Comparison of ENCODE assay signal across 1 cellular context in the genomic region with DNA sequence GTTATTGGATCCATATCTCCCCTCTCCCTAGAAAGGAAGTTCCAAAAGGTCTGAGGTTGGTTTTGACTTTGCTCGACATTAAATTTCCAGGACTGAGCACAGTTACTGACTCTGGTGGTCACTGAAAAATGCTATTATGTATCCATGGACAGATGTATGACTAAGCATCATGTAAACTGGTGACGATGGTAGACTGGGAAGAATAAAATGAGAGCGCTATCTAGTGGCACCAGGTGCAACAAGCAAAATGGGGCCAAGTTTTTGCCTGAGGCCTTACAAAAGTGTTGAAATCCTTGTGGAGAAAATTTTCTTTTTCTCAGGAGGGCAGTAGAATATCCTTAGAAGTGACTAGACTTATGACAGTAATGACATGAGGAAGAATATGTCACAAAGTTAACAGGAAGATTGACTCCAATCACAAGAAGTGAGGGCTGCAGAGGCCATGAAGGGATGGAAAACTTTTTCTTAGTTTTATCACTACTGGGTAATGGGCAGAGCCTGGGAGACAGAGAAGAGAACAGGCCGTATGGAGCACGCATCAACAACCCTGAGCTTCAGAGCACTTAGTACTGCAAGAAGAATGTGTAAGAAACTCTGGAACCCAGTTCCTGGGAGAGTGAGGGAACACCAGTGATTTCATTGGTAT.
TF ChIP-seq lines count a peak whose summit lies in the region.

No MANE protein-coding gene starts in this region.

TF ChIP-seq in HepG2, 621 proteins besides CTCF, POLR2A, EP300 and RAD21 (continued from another document and continues in another):
- TF ChIP-seq ZNF644 (CRISPR knock-in tag; IDR thresholded peaks at IDR 0.05; ENCODE audit: low read depth) (peak; percentile 44; the same call in 1 of the 2 replicates), SP140L (CRISPR knock-in tag; IDR thresholded peaks at IDR 0.05; ENCODE audit: borderline replicate concordance) (0 out of 2 replicates have a peak, but pooled peaks have one; percentile 21), SAP130 (CRISPR knock-in tag; IDR thresholded peaks at IDR 0.05; ENCODE audit: low read depth) (no peak; the same call in 1 of the 2 replicates), MED1 (CRISPR knock-in tag; IDR thresholded peaks at IDR 0.05) (no peak), GLI4 (CRISPR knock-in tag; IDR thresholded peaks at IDR 0.05; ENCODE audit: borderline replicate concordance) (no peak), THAP11 (CRISPR knock-in tag; IDR thresholded peaks at IDR 0.05) (0 out of 2 replicates have a peak, but pooled peaks have one; percentile 21), MZF1 (CRISPR knock-in tag; IDR thresholded peaks at IDR 0.05; ENCODE audit: borderline replicate concordance) (no peak), ZNF83 (CRISPR knock-in tag; IDR thresholded peaks at IDR 0.05; ENCODE audit: borderline replicate concordance) (no peak), ZSCAN31 (CRISPR knock-in tag; IDR thresholded peaks at IDR 0.05; ENCODE audit: low read depth) (0 out of 2 replicates have a peak, but pooled peaks have one; percentile 30), ZNF841 (CRISPR knock-in tag; IDR thresholded peaks at IDR 0.05; ENCODE audit: borderline replicate concordance) (no peak), MAF1 (CRISPR knock-in tag; IDR thresholded peaks at IDR 0.05; ENCODE audit: borderline replicate concordance) (no peak), ZNF781 (CRISPR knock-in tag; IDR thresholded peaks at IDR 0.05; ENCODE audit: borderline replicate concordance, not compliant biosample characterization) (no peak), ZNF720 (CRISPR knock-in tag; IDR thresholded peaks at IDR 0.05) (no peak), ZNF430 (CRISPR knock-in tag; IDR thresholded peaks at IDR 0.05) (no peak), PCBP2 (optimal IDR thresholded peaks at IDR 0.05; ENCODE audit: low read depth, low read length, poor library complexity, severe bottlenecking) (no peak), ZNF75D (CRISPR knock-in tag; IDR thresholded peaks at IDR 0.05; ENCODE audit: borderline replicate concordance) (no peak), ZFP62 (CRISPR knock-in tag; IDR thresholded peaks at IDR 0.05) (no peak), ZNF3 (CRISPR knock-in tag; IDR thresholded peaks at IDR 0.05) (no peak), MTF1 (CRISPR knock-in tag; IDR thresholded peaks at IDR 0.05) (no peak)
- TF ChIP-seq, protein P1, sequence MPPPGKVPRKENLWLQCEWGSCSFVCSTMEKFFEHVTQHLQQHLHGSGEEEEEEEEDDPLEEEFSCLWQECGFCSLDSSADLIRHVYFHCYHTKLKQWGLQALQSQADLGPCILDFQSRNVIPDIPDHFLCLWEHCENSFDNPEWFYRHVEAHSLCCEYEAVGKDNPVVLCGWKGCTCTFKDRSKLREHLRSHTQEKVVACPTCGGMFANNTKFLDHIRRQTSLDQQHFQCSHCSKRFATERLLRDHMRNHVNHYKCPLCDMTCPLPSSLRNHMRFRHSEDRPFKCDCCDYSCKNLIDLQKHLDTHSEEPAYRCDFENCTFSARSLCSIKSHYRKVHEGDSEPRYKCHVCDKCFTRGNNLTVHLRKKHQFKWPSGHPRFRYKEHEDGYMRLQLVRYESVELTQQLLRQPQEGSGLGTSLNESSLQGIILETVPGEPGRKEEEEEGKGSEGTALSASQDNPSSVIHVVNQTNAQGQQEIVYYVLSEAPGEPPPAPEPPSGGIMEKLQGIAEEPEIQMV (CRISPR knock-in tag; IDR thresholded peaks at IDR 0.05; ENCODE audit: low read depth): no peak
- TF ChIP-seq, protein P2, sequence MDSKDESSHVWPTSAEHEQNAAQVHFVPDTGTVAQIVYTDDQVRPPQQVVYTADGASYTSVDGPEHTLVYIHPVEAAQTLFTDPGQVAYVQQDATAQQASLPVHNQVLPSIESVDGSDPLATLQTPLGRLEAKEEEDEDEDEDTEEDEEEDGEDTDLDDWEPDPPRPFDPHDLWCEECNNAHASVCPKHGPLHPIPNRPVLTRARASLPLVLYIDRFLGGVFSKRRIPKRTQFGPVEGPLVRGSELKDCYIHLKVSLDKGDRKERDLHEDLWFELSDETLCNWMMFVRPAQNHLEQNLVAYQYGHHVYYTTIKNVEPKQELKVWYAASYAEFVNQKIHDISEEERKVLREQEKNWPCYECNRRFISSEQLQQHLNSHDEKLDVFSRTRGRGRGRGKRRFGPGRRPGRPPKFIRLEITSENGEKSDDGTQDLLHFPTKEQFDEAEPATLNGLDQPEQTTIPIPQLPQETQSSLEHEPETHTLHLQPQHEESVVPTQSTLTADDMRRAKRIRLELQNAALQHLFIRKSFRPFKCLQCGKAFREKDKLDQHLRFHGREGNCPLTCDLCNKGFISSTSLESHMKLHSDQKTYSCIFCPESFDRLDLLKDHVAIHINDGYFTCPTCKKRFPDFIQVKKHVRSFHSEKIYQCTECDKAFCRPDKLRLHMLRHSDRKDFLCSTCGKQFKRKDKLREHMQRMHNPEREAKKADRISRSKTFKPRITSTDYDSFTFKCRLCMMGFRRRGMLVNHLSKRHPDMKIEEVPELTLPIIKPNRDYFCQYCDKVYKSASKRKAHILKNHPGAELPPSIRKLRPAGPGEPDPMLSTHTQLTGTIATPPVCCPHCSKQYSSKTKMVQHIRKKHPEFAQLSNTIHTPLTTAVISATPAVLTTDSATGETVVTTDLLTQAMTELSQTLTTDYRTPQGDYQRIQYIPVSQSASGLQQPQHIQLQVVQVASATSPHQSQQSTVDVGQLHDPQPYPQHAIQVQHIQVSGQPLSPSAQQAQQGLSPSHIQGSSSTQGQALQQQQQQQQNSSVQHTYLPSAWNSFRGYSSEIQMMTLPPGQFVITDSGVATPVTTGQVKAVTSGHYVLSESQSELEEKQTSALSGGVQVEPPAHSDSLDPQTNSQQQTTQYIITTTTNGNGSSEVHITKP (CRISPR knock-in tag; IDR thresholded peaks at IDR 0.05; ENCODE audit: low read depth): no peak
- TF ChIP-seq, protein P3, sequence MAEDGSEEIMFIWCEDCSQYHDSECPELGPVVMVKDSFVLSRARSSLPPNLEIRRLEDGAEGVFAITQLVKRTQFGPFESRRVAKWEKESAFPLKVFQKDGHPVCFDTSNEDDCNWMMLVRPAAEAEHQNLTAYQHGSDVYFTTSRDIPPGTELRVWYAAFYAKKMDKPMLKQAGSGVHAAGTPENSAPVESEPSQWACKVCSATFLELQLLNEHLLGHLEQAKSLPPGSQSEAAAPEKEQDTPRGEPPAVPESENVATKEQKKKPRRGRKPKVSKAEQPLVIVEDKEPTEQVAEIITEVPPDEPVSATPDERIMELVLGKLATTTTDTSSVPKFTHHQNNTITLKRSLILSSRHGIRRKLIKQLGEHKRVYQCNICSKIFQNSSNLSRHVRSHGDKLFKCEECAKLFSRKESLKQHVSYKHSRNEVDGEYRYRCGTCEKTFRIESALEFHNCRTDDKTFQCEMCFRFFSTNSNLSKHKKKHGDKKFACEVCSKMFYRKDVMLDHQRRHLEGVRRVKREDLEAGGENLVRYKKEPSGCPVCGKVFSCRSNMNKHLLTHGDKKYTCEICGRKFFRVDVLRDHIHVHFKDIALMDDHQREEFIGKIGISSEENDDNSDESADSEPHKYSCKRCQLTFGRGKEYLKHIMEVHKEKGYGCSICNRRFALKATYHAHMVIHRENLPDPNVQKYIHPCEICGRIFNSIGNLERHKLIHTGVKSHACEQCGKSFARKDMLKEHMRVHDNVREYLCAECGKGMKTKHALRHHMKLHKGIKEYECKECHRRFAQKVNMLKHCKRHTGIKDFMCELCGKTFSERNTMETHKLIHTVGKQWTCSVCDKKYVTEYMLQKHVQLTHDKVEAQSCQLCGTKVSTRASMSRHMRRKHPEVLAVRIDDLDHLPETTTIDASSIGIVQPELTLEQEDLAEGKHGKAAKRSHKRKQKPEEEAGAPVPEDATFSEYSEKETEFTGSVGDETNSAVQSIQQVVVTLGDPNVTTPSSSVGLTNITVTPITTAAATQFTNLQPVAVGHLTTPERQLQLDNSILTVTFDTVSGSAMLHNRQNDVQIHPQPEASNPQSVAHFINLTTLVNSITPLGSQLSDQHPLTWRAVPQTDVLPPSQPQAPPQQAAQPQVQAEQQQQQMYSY (CRISPR knock-in tag; IDR thresholded peaks at IDR 0.05): no peak
- TF ChIP-seq, protein P4, sequence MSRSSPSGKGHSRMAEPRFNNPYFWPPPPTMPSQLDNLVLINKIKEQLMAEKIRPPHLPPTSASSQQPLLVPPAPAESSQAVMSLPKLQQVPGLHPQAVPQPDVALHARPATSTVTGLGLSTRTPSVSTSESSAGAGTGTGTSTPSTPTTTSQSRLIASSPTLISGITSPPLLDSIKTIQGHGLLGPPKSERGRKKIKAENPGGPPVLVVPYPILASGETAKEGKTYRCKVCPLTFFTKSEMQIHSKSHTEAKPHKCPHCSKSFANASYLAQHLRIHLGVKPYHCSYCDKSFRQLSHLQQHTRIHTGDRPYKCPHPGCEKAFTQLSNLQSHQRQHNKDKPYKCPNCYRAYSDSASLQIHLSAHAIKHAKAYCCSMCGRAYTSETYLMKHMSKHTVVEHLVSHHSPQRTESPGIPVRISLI (CRISPR knock-in tag; IDR thresholded peaks at IDR 0.05; ENCODE audit: borderline replicate concordance): no peak
- TF ChIP-seq, protein P5, sequence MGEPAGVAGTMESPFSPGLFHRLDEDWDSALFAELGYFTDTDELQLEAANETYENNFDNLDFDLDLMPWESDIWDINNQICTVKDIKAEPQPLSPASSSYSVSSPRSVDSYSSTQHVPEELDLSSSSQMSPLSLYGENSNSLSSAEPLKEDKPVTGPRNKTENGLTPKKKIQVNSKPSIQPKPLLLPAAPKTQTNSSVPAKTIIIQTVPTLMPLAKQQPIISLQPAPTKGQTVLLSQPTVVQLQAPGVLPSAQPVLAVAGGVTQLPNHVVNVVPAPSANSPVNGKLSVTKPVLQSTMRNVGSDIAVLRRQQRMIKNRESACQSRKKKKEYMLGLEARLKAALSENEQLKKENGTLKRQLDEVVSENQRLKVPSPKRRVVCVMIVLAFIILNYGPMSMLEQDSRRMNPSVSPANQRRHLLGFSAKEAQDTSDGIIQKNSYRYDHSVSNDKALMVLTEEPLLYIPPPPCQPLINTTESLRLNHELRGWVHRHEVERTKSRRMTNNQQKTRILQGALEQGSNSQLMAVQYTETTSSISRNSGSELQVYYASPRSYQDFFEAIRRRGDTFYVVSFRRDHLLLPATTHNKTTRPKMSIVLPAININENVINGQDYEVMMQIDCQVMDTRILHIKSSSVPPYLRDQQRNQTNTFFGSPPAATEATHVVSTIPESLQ (CRISPR knock-in tag; conservative IDR thresholded peaks at IDR 0.05): no peak
- TF ChIP-seq, protein P6, sequence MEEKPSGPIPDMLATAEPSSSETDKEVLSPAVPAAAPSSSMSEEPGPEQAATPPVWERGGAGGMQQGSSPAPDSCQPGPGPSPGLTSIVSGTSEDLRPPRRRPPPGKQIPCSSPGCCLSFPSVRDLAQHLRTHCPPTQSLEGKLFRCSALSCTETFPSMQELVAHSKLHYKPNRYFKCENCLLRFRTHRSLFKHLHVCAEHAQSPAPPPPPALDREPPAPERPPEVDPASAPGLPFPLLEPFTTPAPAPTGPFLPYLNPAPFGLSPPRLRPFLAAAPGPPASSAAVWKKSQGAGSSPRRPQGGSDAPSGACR (CRISPR knock-in tag; IDR thresholded peaks at IDR 0.05): no peak
- TF ChIP-seq, protein P7, sequence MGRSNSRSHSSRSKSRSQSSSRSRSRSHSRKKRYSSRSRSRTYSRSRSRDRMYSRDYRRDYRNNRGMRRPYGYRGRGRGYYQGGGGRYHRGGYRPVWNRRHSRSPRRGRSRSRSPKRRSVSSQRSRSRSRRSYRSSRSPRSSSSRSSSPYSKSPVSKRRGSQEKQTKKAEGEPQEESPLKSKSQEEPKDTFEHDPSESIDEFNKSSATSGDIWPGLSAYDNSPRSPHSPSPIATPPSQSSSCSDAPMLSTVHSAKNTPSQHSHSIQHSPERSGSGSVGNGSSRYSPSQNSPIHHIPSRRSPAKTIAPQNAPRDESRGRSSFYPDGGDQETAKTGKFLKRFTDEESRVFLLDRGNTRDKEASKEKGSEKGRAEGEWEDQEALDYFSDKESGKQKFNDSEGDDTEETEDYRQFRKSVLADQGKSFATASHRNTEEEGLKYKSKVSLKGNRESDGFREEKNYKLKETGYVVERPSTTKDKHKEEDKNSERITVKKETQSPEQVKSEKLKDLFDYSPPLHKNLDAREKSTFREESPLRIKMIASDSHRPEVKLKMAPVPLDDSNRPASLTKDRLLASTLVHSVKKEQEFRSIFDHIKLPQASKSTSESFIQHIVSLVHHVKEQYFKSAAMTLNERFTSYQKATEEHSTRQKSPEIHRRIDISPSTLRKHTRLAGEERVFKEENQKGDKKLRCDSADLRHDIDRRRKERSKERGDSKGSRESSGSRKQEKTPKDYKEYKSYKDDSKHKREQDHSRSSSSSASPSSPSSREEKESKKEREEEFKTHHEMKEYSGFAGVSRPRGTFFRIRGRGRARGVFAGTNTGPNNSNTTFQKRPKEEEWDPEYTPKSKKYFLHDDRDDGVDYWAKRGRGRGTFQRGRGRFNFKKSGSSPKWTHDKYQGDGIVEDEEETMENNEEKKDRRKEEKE (IDR thresholded peaks at IDR 0.05): no peak
- TF ChIP-seq, protein P8, sequence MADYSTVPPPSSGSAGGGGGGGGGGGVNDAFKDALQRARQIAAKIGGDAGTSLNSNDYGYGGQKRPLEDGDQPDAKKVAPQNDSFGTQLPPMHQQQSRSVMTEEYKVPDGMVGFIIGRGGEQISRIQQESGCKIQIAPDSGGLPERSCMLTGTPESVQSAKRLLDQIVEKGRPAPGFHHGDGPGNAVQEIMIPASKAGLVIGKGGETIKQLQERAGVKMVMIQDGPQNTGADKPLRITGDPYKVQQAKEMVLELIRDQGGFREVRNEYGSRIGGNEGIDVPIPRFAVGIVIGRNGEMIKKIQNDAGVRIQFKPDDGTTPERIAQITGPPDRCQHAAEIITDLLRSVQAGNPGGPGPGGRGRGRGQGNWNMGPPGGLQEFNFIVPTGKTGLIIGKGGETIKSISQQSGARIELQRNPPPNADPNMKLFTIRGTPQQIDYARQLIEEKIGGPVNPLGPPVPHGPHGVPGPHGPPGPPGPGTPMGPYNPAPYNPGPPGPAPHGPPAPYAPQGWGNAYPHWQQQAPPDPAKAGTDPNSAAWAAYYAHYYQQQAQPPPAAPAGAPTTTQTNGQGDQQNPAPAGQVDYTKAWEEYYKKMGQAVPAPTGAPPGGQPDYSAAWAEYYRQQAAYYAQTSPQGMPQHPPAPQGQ (CRISPR knock-in tag; IDR thresholded peaks at IDR 0.05; ENCODE audit: borderline replicate concordance): no peak
- TF ChIP-seq, protein P9, sequence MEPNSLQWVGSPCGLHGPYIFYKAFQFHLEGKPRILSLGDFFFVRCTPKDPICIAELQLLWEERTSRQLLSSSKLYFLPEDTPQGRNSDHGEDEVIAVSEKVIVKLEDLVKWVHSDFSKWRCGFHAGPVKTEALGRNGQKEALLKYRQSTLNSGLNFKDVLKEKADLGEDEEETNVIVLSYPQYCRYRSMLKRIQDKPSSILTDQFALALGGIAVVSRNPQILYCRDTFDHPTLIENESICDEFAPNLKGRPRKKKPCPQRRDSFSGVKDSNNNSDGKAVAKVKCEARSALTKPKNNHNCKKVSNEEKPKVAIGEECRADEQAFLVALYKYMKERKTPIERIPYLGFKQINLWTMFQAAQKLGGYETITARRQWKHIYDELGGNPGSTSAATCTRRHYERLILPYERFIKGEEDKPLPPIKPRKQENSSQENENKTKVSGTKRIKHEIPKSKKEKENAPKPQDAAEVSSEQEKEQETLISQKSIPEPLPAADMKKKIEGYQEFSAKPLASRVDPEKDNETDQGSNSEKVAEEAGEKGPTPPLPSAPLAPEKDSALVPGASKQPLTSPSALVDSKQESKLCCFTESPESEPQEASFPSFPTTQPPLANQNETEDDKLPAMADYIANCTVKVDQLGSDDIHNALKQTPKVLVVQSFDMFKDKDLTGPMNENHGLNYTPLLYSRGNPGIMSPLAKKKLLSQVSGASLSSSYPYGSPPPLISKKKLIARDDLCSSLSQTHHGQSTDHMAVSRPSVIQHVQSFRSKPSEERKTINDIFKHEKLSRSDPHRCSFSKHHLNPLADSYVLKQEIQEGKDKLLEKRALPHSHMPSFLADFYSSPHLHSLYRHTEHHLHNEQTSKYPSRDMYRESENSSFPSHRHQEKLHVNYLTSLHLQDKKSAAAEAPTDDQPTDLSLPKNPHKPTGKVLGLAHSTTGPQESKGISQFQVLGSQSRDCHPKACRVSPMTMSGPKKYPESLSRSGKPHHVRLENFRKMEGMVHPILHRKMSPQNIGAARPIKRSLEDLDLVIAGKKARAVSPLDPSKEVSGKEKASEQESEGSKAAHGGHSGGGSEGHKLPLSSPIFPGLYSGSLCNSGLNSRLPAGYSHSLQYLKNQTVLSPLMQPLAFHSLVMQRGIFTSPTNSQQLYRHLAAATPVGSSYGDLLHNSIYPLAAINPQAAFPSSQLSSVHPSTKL (CRISPR knock-in tag; IDR thresholded peaks at IDR 0.05): no peak
